Comparison of ENCODE assay signal across 22 cellular contexts in genomic region chr1:13816016-13816760, GRCh38.
DNase-seq lines count a peak whose midpoint lies in the region; ATAC-seq and TF ChIP-seq lines count a peak whose summit lies in the region.
"Had no signal": no experiment of that assay in that cellular context is flagged by ENCODE, and none has a peak within 500 bp of the region (broad histone marks: within the 10 kb centered on the region; RNA-seq: fewer than 3 reads in every experiment).

No MANE protein-coding gene starts in this region.

- no peak overlapping the region for H3K27ac ChIP-seq in CD4-positive, CD25-positive, alpha-beta regulatory T cell (ENCODE audit: insufficient read depth, low read length, poor library complexity, severe bottlenecking)
- no peak overlapping the region for H3K27ac ChIP-seq in upper lobe of right lung
- H3K27ac ChIP-seq: A549; BLaER1 treated with 17β-estradiol and CSF1 and Interleukin-3, amounts not matched to agents 10 nM and 100 nM had no signal

- no peaks in the 10 kb centered on the region for H3K4me1 ChIP-seq in CD4-positive, CD25-positive, alpha-beta regulatory T cell (ENCODE audit: control insufficient read depth, insufficient read depth, low read length, poor library complexity, severe bottlenecking)
- no peaks in the 10 kb centered on the region for H3K4me1 ChIP-seq in upper lobe of right lung
- H3K4me1 ChIP-seq: A549, BE2C had no signal

- peaks cover 23% of the 10 kb centered on the region for H3K36me3 Mint-ChIP-seq in CD4-positive, CD25-positive, alpha-beta regulatory T cell
- H3K36me3 Mint-ChIP-seq in chondrocyte (ENCODE audit: low read depth): peaks cover 2% of the 10 kb centered on the region

- TF ChIP-seq CTCF in chondrocyte (IDR thresholded peaks at IDR 0.05) (no peak), upper lobe of right lung (IDR thresholded peaks at IDR 0.05) (no peak), omental fat pad (IDR thresholded peaks at IDR 0.05) (no peak)

- H3K27ac Mint-ChIP-seq in CD4-positive, CD25-positive, alpha-beta regulatory T cell: peak overlapping the region in 2 of 3 donors; percentile 46 to 79
- H3K27ac Mint-ChIP-seq in chondrocyte (ENCODE audit: unreplicated experiment): no peak overlapping the region
- H3K27ac Mint-ChIP-seq: GM23338 had no signal

- peaks cover 0 to 20% (median 13%) of the 10 kb centered on the region in 4 donors for H3K4me1 Mint-ChIP-seq in CD4-positive, CD25-positive, alpha-beta regulatory T cell
- H3K4me1 Mint-ChIP-seq in chondrocyte (ENCODE audit: low read depth): no peaks in the 10 kb centered on the region
- H3K4me1 Mint-ChIP-seq: GM23338 had no signal

- no peak overlapping the region for H3K4me3 Mint-ChIP-seq in CD4-positive, CD25-positive, alpha-beta regulatory T cell
- H3K4me3 Mint-ChIP-seq in chondrocyte (ENCODE audit: unreplicated experiment): no peak overlapping the region
- H3K4me3 Mint-ChIP-seq: CD14-positive monocyte; CD4-positive, alpha-beta memory T cell; GM23338 had no signal

- H3K9me3 ChIP-seq in CD4-positive, CD25-positive, alpha-beta regulatory T cell (ENCODE audit: control insufficient read depth in 2 of 2, low read length in 2 of 2): no peaks in the 10 kb centered on the region
- no peaks in the 10 kb centered on the region for H3K9me3 ChIP-seq in upper lobe of right lung
- H3K9me3 ChIP-seq: A549; BE2C; BLaER1 treated with 17β-estradiol and CSF1 and Interleukin-3, amounts not matched to agents 10 nM and 100 nM had no signal

- peaks cover 14% of the 10 kb centered on the region for H3K36me3 ChIP-seq in CD4-positive, CD25-positive, alpha-beta regulatory T cell (ENCODE audit: control insufficient read depth, insufficient read depth, low read length)
- H3K36me3 ChIP-seq in upper lobe of right lung: peaks cover 14% of the 10 kb centered on the region
- H3K36me3 ChIP-seq: BE2C had no signal

- H3K27me3 Mint-ChIP-seq in CD4-positive, CD25-positive, alpha-beta regulatory T cell: no peaks in the 10 kb centered on the region
- H3K27me3 Mint-ChIP-seq in chondrocyte (ENCODE audit: low read depth): no peaks in the 10 kb centered on the region
- H3K27me3 Mint-ChIP-seq: CD4-positive, alpha-beta memory T cell had no signal

- no peak for ATAC-seq in CD4-positive, CD25-positive, alpha-beta regulatory T cell (ENCODE audit: low read depth in 2 of 2)
- ATAC-seq in upper lobe of right lung: no peak
- ATAC-seq in omental fat pad (ENCODE audit: low FRiP score): no peak
- ATAC-seq in GM18870 (IDR thresholded peaks at IDR 0.05; ENCODE audit: unreplicated experiment): no peak
- ATAC-seq: A549, GM23338 had no signal

- no peaks in the 10 kb centered on the region for H3K9me3 Mint-ChIP-seq in CD4-positive, CD25-positive, alpha-beta regulatory T cell
- H3K9me3 Mint-ChIP-seq in chondrocyte (ENCODE audit: low read depth): no peaks in the 10 kb centered on the region
- H3K9me3 Mint-ChIP-seq: CD14-positive monocyte; CD4-positive, alpha-beta memory T cell; GM23338 had no signal

- DNase-seq in CD4-positive, CD25-positive, alpha-beta regulatory T cell: no peak
- peak; percentile 62 for DNase-seq in chondrocyte (ENCODE audit: low spot score)
- DNase-seq in mesenteric fat pad (ENCODE audit: low spot score): peak; percentile 59
- DNase-seq in upper lobe of right lung: peak; percentile 46
- DNase-seq in HuH-7.5 (ENCODE audit: low spot score): no peak
- DNase-seq in omental fat pad (ENCODE audit: low spot score): no peak
- DNase-seq: 8988T; ACHN; AML-193; BE2C; Calu3; CD4-positive, alpha-beta memory T cell; COR-L47; DMS53; DMS79 treated with DMSO at 0.1 percent for 48 hours; GF-D8; HCEC 1CT had no signal

- H3K4me3 ChIP-seq in CD4-positive, CD25-positive, alpha-beta regulatory T cell (ENCODE audit: low read depth, low read length): no peak overlapping the region
- no peak overlapping the region for H3K4me3 ChIP-seq in upper lobe of right lung
- H3K4me3 ChIP-seq: A549; BLaER1 treated with 17β-estradiol and CSF1 and Interleukin-3, amounts not matched to agents 10 nM and 100 nM; GM23338 had no signal

- H3K27me3 ChIP-seq in CD4-positive, CD25-positive, alpha-beta regulatory T cell (ENCODE audit: control insufficient read depth, insufficient read depth, low read length): no peaks in the 10 kb centered on the region
- no peaks in the 10 kb centered on the region for H3K27me3 ChIP-seq in upper lobe of right lung
- H3K27me3 ChIP-seq: BE2C; BLaER1 treated with 17β-estradiol and CSF1 and Interleukin-3, amounts not matched to agents 10 nM and 100 nM had no signal

- intact Hi-C loops in upper lobe of right lung (cut with DNase I): no loop called here

Comparison
In these comparisons a context has a peak if more than half of its experiments do, and no peak if none do; other contexts are left out.
1. DNase-seq: peak in chondrocyte (single experiment), mesenteric fat pad (single experiment) and upper lobe of right lung (single experiment); none in CD4-positive, CD25-positive, alpha-beta regulatory T cell (0 of 3), HuH-7.5 (single experiment) and omental fat pad (single experiment).